ENCODE assay signal across 1 cellular context in genomic region chr12:56362130-56363059, GRCh38.
TF ChIP-seq lines count a peak whose summit lies in the region.

TSS of gene APOF (minus strand) at chr12:56362857. CDS start at chr12:56362745, 112 bp downstream.

TF ChIP-seq in HepG2, 621 proteins besides CTCF, POLR2A, EP300 and RAD21 (continued from another document):
- TF ChIP-seq MLXIP (CRISPR knock-in tag; IDR thresholded peaks at IDR 0.05; ENCODE audit: borderline replicate concordance) (no peak), DPF2 (CRISPR knock-in tag; IDR thresholded peaks at IDR 0.05; ENCODE audit: borderline replicate concordance, low read depth) (peak; percentile 67; the same call in 1 of the 2 replicates)
